In genomic region chr18:64663086-64663485, GRCh38 we compare ENCODE assay signal across 6 cellular contexts.
"Had no signal": no experiment of that assay in that cellular context is flagged by ENCODE, and none has a peak within 500 bp of the region (broad histone marks: within the 10 kb centered on the region; RNA-seq: fewer than 3 reads in every experiment).

No MANE protein-coding gene starts in this region.

- DNase-seq: IMR-90, KBM-7, KG1 had no signal

- H3K27ac ChIP-seq: HL-60 had no signal

- H3K4me3 ChIP-seq: K562 had no signal

- ATAC-seq: HepG2, K562 had no signal
